22 cellular contexts compared by ENCODE assay signal in the genomic region with DNA sequence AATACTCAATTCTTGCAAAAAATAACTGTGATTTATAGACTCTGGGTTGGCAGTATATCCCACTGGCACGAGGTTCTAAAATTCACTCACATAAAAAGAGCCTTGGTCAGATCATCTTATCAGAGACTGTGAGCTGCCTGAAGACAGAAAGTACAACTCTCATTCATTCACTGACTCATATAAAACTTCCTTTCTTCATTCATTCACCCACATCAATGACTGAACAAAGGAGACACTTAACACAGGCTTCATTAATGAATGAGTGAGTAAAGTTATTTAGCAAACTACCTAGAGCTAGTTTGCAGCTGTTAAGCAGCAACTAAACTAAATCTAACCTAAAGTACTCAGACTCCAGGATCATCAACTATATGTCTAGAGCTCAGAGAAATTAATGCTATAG.
"Had no signal": no experiment of that assay in that cellular context is flagged by ENCODE, and none has a peak within 500 bp of the region (broad histone marks: within the 10 kb centered on the region; RNA-seq: fewer than 3 reads in every experiment).

No MANE protein-coding gene starts in this region.

- H3K27me3 Mint-ChIP-seq: naive thymus-derived CD8-positive, alpha-beta T cell; stimulated activated naive B cell treated with anti-CD40 and anti-IgM and Interleukin-4, amounts not matched to agents 10 μg/mL and 1 μg/mL and 100 μg/mL, for 72 hours had no signal

- DNase-seq: cortex of kidney; dorsolateral prefrontal cortex; effector CD8-positive, alpha-beta T cell; gastrocnemius medialis; heart right ventricle; hypothalamus; kidney glomerular epithelial cell; mucosa of descending colon; naive thymus-derived CD8-positive, alpha-beta T cell; psoas muscle; stimulated activated CD4-positive, alpha-beta T cell treated with anti-CD3 and anti-CD28 coated beads, Interleukin-2, amount 100 ng/mL, for 24 hours; stimulated activated CD4-positive, alpha-beta T cell treated with anti-CD3 and anti-CD28 coated beads, Interleukin-4, amount 100 ng/mL, for 4 hours; stimulated activated naive B cell treated with anti-CD40 and anti-IgM and Interleukin-4, amounts not matched to agents 10 μg/mL and 1 μg/mL and 100 μg/mL, for 72 hours; thyroid gland had no signal

- H3K4me3 Mint-ChIP-seq: naive thymus-derived CD8-positive, alpha-beta T cell; stimulated activated naive B cell treated with anti-CD40 and anti-IgM and Interleukin-4, amounts not matched to agents 10 μg/mL and 1 μg/mL and 100 μg/mL, for 72 hours; type B pancreatic cell had no signal

- FAIRE-seq: islet of Langerhans, urothelium cell line had no signal

- H3K36me3 Mint-ChIP-seq: type B pancreatic cell had no signal

- H3K9me3 Mint-ChIP-seq: type B pancreatic cell had no signal

- H3K9me3 ChIP-seq: gastrocnemius medialis, heart right ventricle, mucosa of descending colon, neutrophil, psoas muscle, suprapubic skin, thyroid gland had no signal

- H3K4me1 ChIP-seq: gastrocnemius medialis, psoas muscle, suprapubic skin had no signal

- H3K4me3 ChIP-seq: dorsolateral prefrontal cortex, gastrocnemius medialis, heart right ventricle, mucosa of descending colon, psoas muscle, skin epidermis, suprapubic skin, thyroid gland had no signal

- H3K27ac ChIP-seq: dorsolateral prefrontal cortex, gastrocnemius medialis, heart right ventricle, neutrophil, psoas muscle, skin epidermis, suprapubic skin had no signal

- H3K36me3 ChIP-seq: gastrocnemius medialis, heart right ventricle, neutrophil, suprapubic skin, thyroid gland had no signal

- ATAC-seq: gastrocnemius medialis; heart right ventricle; left lobe of liver; mucosa of descending colon; naive thymus-derived CD8-positive, alpha-beta T cell; psoas muscle; sciatic nerve; stimulated activated naive B cell treated with anti-CD40 and anti-IgM and Interleukin-4, amounts not matched to agents 10 μg/mL and 1 μg/mL and 100 μg/mL, for 72 hours had no signal

- H3K27me3 ChIP-seq: dorsolateral prefrontal cortex, gastrocnemius medialis, heart right ventricle, neutrophil, suprapubic skin, thyroid gland had no signal

- H3K27ac Mint-ChIP-seq: naive thymus-derived CD8-positive, alpha-beta T cell; stimulated activated naive B cell treated with anti-CD40 and anti-IgM and Interleukin-4, amounts not matched to agents 10 μg/mL and 1 μg/mL and 100 μg/mL, for 72 hours; type B pancreatic cell had no signal
